Comparison of ENCODE assay signal across 8 cellular contexts in the genomic region with DNA sequence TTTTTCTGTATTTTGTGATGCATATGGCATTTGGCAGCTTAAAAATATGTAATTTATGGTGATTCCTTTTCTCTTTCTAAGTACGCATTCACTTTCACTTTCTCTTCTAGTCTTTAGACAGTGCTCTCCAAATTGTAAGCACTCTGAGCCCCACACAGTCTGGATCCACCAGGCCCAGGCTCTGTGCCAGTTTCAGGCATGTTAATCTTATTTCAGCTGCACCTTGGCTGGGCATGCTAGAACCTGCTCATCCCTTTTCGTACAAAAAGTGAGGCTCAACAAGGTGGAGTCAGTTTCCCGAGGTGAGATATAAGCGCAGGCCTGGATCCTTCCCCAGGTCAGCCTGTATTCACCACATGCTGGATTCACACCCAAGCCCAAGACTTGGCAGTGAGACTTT.
DNase-seq lines count a peak whose midpoint lies in the region; ATAC-seq, FAIRE-seq and TF ChIP-seq lines count a peak whose summit lies in the region.

No MANE protein-coding gene starts in this region.

- no peak for TF ChIP-seq RAD21 in GM12878 (IDR thresholded peaks at IDR 0.05; ENCODE audit: insufficient read depth, low read depth, low read length)

- H3K27ac ChIP-seq in ACC112 (ENCODE audit: low read depth, low read length) = no peak overlapping the region
- no peak overlapping the region for H3K27ac ChIP-seq in GM12878 (ENCODE audit: control insufficient read depth, insufficient read depth)
- peak overlapping the region; percentile 12 for H3K27ac ChIP-seq in naive thymus-derived CD4-positive, alpha-beta T cell (ENCODE audit: low read depth, low read length)
- no peak overlapping the region for H3K27ac ChIP-seq in vagina

- no peaks in the 10 kb centered on the region for H3K27me3 ChIP-seq in ACC112 (ENCODE audit: insufficient read depth, low read length)
- no peaks in the 10 kb centered on the region for H3K27me3 ChIP-seq in GM12878 (replicated peaks in 1 of 2; ENCODE audit: control insufficient read depth in 2 of 2, insufficient read depth in 2 of 2, low read length in 1 of 2)
- no peaks in the 10 kb centered on the region for H3K27me3 ChIP-seq in naive thymus-derived CD4-positive, alpha-beta T cell (ENCODE audit: control insufficient read depth in 2 of 2, insufficient read depth in 2 of 2, low read length in 2 of 2)
- no peaks in the 10 kb centered on the region for H3K27me3 ChIP-seq in vagina

- peaks cover 0 to 24% (median 21%) of the 10 kb centered on the region in 7 donors for H3K4me1 Mint-ChIP-seq in naive thymus-derived CD4-positive, alpha-beta T cell

- H3K79me2 ChIP-seq in ACC112 (ENCODE audit: control insufficient read depth, insufficient read depth, low read length, unreplicated experiment) (no peaks in the 10 kb centered on the region), GM12878 (ENCODE audit: control insufficient read depth, insufficient read depth, low read length) (no peaks in the 10 kb centered on the region)

- H3K9ac ChIP-seq in GM12878 (ENCODE audit: control insufficient read depth, insufficient read depth, low read length) = no peak overlapping the region

- H3K27ac Mint-ChIP-seq in naive thymus-derived CD4-positive, alpha-beta T cell = peak overlapping the region in 8 of 9 donors; percentile 12 to 80 (median 64)

- SMC1A ChIA-PET in GM12878 (lab: Charles Lee; ENCODE audit: uncharacterized antibody, unreplicated experiment) = interaction anchor here (1.0 to 2.9 kb wide), 6 partner anchors 9 to 86 kb away, joined by 3 to 13 read pairs (median 7); no protein-coding TSS in a partner anchor

- TF ChIP-seq POLR2A in GM12878 (IDR thresholded peaks at IDR 0.05; ENCODE audit: low read depth, low read length) (no peak), vagina (IDR thresholded peaks at IDR 0.05) (no peak)

- H3K4me2 ChIP-seq in GM12878 (ENCODE audit: control insufficient read depth, insufficient read depth) = peak overlapping the region; percentile 76

- no peaks in the 10 kb centered on the region for H3K36me3 ChIP-seq in ACC112 (ENCODE audit: insufficient read depth, low read length)
- H3K36me3 ChIP-seq in GM12878 (ENCODE audit: control insufficient read depth in 2 of 2, insufficient read depth in 2 of 2, low read length in 1 of 2) = no peaks in the 10 kb centered on the region
- no peaks in the 10 kb centered on the region for H3K36me3 ChIP-seq in naive thymus-derived CD4-positive, alpha-beta T cell (ENCODE audit: control insufficient read depth in 2 of 3, insufficient read depth in 3 of 3, low read length in 3 of 3)
- H3K36me3 ChIP-seq in vagina = no peaks in the 10 kb centered on the region

- H4K20me1 ChIP-seq in GM12878 (ENCODE audit: control insufficient read depth, insufficient read depth) = no peaks in the 10 kb centered on the region

- FAIRE-seq in GM12878 (lab: Jason Lieb, UNC) = peak; percentile 66

- DNase-seq in NCI-H1436 treated with DMSO at 0.1 percent for 48 hours (lab: John Stamatoyannopoulos, UW) (peak; percentile 73), GM12878 (ENCODE audit: low read depth, low spot score) (no peak), AML-193 (lab: John Stamatoyannopoulos, UW) (no peak), vagina (ENCODE audit: extremely low spot score in 2 of 2) (no peak)
- peak in 5 of 9 donors; percentile 9 to 25 (median 15) for DNase-seq in naive thymus-derived CD4-positive, alpha-beta T cell
- no peak for DNase-seq in effector CD4-positive, alpha-beta T cell

- no peak for TF ChIP-seq CTCF in GM12878 (IDR thresholded peaks at IDR 0.05 in 2 of 3, conservative IDR thresholded peaks at IDR 0.05 in 1 of 3; ENCODE audit: control insufficient read depth in 2 of 3, extremely low read depth in 1 of 3, insufficient read depth in 1 of 3, low read depth in 3 of 3, low read length in 3 of 3)
- no peak for TF ChIP-seq CTCF in vagina (IDR thresholded peaks at IDR 0.05)

- in situ Hi-C loops in GM12878 (cut with MboI) = no loop called here

- H3K4me3 ChIP-seq in ACC112 (ENCODE audit: low read depth, low read length) = peak overlapping the region; percentile 69
- H3K4me3 ChIP-seq in GM12878 = no peak overlapping the region
- peak overlapping the region; percentile 32 for H3K4me3 ChIP-seq in naive thymus-derived CD4-positive, alpha-beta T cell (ENCODE audit: low read length)
- H3K4me3 ChIP-seq in vagina = peak overlapping the region in 1 of 2 donors; percentile 2

- H2AFZ ChIP-seq in ACC112 (ENCODE audit: low read length, unreplicated experiment) (peak overlapping the region; percentile 99), GM12878 (ENCODE audit: control insufficient read depth, low read depth, low read length) (peak overlapping the region; percentile 46)

- H3K9me3 ChIP-seq in GM12878 (replicated peaks; ENCODE audit: control insufficient read depth, insufficient read depth, low read length) (no peaks in the 10 kb centered on the region), vagina (no peaks in the 10 kb centered on the region)
- H3K9me3 ChIP-seq in naive thymus-derived CD4-positive, alpha-beta T cell (ENCODE audit: control insufficient read depth in 2 of 3, low read length in 3 of 3) = no peaks in the 10 kb centered on the region

- H3K9me3 Mint-ChIP-seq in naive thymus-derived CD4-positive, alpha-beta T cell = peaks cover 0 to 4% (median 0%) of the 10 kb centered on the region in 11 donors

- CTCF ChIA-PET in GM12878 (lab: Yijun Ruan, JAX) = interaction anchor here (0.6 to 4.1 kb wide), 9 partner anchors 8 to 346 kb away, joined by 3 to 29 read pairs (median 6); no protein-coding TSS in a partner anchor
- CTCF ChIA-PET in naive thymus-derived CD4-positive, alpha-beta T cell (lab: Charles Lee) = interaction anchor here (0.9 kb wide), 1 partner anchor 81 kb away, joined by 3 read pairs; no protein-coding TSS in a partner anchor

- no TSS peak for BruUV-seq in GM12878 (replicated peaks; lab: Mats Ljungman, UMichigan)

- TF ChIP-seq EP300 in GM12878 (IDR thresholded peaks at IDR 0.05; ENCODE audit: borderline replicate concordance in 1 of 2, control insufficient read depth in 1 of 2, low read depth in 2 of 2, low read length in 2 of 2) = no peak

- peaks cover 6% of the 10 kb centered on the region for H3K4me1 ChIP-seq in ACC112 (ENCODE audit: control insufficient read depth, insufficient read depth, low read length, unreplicated experiment)
- H3K4me1 ChIP-seq in GM12878 (ENCODE audit: control insufficient read depth, insufficient read depth, low read length) = no peaks in the 10 kb centered on the region; the same call in 1 of the 2 replicates
- H3K4me1 ChIP-seq in naive thymus-derived CD4-positive, alpha-beta T cell (ENCODE audit: control insufficient read depth in 2 of 2, insufficient read depth in 2 of 2, low read length in 2 of 2) = peaks cover 0 to 12% of the 10 kb centered on the region in 2 donors
- H3K4me1 ChIP-seq in vagina = no peaks in the 10 kb centered on the region

- H3K36me3 Mint-ChIP-seq in naive thymus-derived CD4-positive, alpha-beta T cell = peaks cover 0 to 11% (median 0%) of the 10 kb centered on the region in 5 donors

- ATAC-seq in GM19035 (IDR thresholded peaks at IDR 0.05; ENCODE audit: unreplicated experiment) = peak; percentile 77
- ATAC-seq in GM12878 = peak; percentile 90
- no peak for ATAC-seq in naive thymus-derived CD4-positive, alpha-beta T cell

- intact Hi-C loops in GM12878 (cut with micrococcal nuclease; ENCODE audit: unreplicated experiment) = no loop called here
- intact Hi-C loops in naive thymus-derived CD4-positive, alpha-beta T cell (cut with micrococcal nuclease) = no loop called here
- intact Hi-C loops in vagina (cut with DNase I) = no loop called here

- WGBS in GM12878 (ENCODE audit: insufficient coverage, insufficient replicate concordance, low lambda C conversion rate, missing lambda C conversion rate) = 50% methylated on average over 4 of the region's 4 CpGs

- RAD21 ChIA-PET in GM12878 (lab: Charles Lee; ENCODE audit: unreplicated experiment) = interaction anchor here (1.0 to 1.1 kb wide), 2 partner anchors 18 to 81 kb away, joined by 3 to 5 read pairs; no protein-coding TSS in a partner anchor

- POLR2A ChIA-PET in GM12878 (lab: Charles Lee) = interaction anchor here (0.8 to 1.2 kb wide), 2 partner anchors 17 to 22 kb away, joined by 3 read pairs; no protein-coding TSS in a partner anchor
- POLR2A ChIA-PET in naive thymus-derived CD4-positive, alpha-beta T cell (lab: Charles Lee) = no interaction called here

- peaks cover 2 to 23% (median 7%) of the 10 kb centered on the region in 5 donors for H3K27me3 Mint-ChIP-seq in naive thymus-derived CD4-positive, alpha-beta T cell

- peak overlapping the region; percentile 51 to 88 (median 78) for H3K4me3 Mint-ChIP-seq in naive thymus-derived CD4-positive, alpha-beta T cell

TF ChIP-seq in GM12878, 131 proteins besides CTCF, POLR2A, EP300 and RAD21 (continues in another document):
- TF ChIP-seq POLR2AphosphoS2 (IDR thresholded peaks at IDR 0.05; ENCODE audit: low read depth, low read length) = no peak
- TF ChIP-seq, protein P1, sequence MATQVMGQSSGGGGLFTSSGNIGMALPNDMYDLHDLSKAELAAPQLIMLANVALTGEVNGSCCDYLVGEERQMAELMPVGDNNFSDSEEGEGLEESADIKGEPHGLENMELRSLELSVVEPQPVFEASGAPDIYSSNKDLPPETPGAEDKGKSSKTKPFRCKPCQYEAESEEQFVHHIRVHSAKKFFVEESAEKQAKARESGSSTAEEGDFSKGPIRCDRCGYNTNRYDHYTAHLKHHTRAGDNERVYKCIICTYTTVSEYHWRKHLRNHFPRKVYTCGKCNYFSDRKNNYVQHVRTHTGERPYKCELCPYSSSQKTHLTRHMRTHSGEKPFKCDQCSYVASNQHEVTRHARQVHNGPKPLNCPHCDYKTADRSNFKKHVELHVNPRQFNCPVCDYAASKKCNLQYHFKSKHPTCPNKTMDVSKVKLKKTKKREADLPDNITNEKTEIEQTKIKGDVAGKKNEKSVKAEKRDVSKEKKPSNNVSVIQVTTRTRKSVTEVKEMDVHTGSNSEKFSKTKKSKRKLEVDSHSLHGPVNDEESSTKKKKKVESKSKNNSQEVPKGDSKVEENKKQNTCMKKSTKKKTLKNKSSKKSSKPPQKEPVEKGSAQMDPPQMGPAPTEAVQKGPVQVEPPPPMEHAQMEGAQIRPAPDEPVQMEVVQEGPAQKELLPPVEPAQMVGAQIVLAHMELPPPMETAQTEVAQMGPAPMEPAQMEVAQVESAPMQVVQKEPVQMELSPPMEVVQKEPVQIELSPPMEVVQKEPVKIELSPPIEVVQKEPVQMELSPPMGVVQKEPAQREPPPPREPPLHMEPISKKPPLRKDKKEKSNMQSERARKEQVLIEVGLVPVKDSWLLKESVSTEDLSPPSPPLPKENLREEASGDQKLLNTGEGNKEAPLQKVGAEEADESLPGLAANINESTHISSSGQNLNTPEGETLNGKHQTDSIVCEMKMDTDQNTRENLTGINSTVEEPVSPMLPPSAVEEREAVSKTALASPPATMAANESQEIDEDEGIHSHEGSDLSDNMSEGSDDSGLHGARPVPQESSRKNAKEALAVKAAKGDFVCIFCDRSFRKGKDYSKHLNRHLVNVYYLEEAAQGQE (IDR thresholded peaks at IDR 0.05; ENCODE audit: low read depth, low read length) = no peak
- TF ChIP-seq MEF2A (IDR thresholded peaks at IDR 0.05; ENCODE audit: insufficient read depth, low read depth, low read length) = no peak

Comparison
In these comparisons a context has a peak if more than half of its experiments do, and no peak if none do; other contexts are left out.
1. DNase-seq: peak in NCI-H1436 treated with DMSO at 0.1 percent for 48 hours (single experiment) and naive thymus-derived CD4-positive, alpha-beta T cell (5 of 9); none in GM12878 (single experiment), AML-193 (0 of 2), vagina (0 of 2) and effector CD4-positive, alpha-beta T cell (single experiment).